ENCODE assay signal across 8 cellular contexts in genomic region chr22:20130739-20131592, GRCh38. TPM values are rescaled to one million over a fixed set of nuclear protein-coding genes. Genes with fewer than 3 reads are reported as not detected.
DNase-seq lines count a peak whose midpoint lies in the region; ATAC-seq and TF ChIP-seq lines count a peak whose summit lies in the region.

No MANE protein-coding gene starts in this region.

- no peak overlapping the region for H3K27ac Mint-ChIP-seq in activated naive CD8-positive, alpha-beta T cell treated with anti-CD3 and anti-CD28 coated beads for 36 hours
- H3K27ac Mint-ChIP-seq in osteocyte (ENCODE audit: unreplicated experiment), result no peak overlapping the region

- no peaks in the 10 kb centered on the region for H3K9me3 Mint-ChIP-seq in activated naive CD8-positive, alpha-beta T cell treated with anti-CD3 and anti-CD28 coated beads for 36 hours
- no peaks in the 10 kb centered on the region for H3K9me3 Mint-ChIP-seq in osteocyte (ENCODE audit: unreplicated experiment)

- H3K9me3 ChIP-seq in SK-N-MC (ENCODE audit: low read depth, low read length), result no peaks in the 10 kb centered on the region

- DNase-seq in NCI-H510A (lab: John Stamatoyannopoulos, UW) (peak; percentile 47), NCI-H510A treated with DMSO at 0.1 percent for 48 hours (lab: John Stamatoyannopoulos, UW) (no peak), SK-N-MC (ENCODE audit: low read depth, low spot score) (no peak), Right ventricle myocardium inferior (ENCODE audit: missing footprints) (peak; percentile 96), osteocyte (ENCODE audit: extremely low spot score, unreplicated experiment) (peak; percentile 91)
- DNase-seq in activated naive CD8-positive, alpha-beta T cell treated with anti-CD3 and anti-CD28 coated beads for 36 hours, result peak; percentile 77

- intact Hi-C loops in Right ventricle myocardium inferior (cut with DNase I), result loop anchor here (5.0 kb wide), 1 partner anchor 109 kb away; the partner anchor contains the start of gene TANGO2

- peaks cover 22% of the 10 kb centered on the region; the same call in 1 of the 2 replicates for H3K36me3 ChIP-seq in SK-N-MC (ENCODE audit: insufficient read depth, low read length)

- peaks cover 37% of the 10 kb centered on the region for H3K4me1 Mint-ChIP-seq in activated naive CD8-positive, alpha-beta T cell treated with anti-CD3 and anti-CD28 coated beads for 36 hours
- peaks cover 20% of the 10 kb centered on the region for H3K4me1 Mint-ChIP-seq in osteocyte (ENCODE audit: unreplicated experiment)

- peaks cover 6% of the 10 kb centered on the region for H3K36me3 Mint-ChIP-seq in activated naive CD8-positive, alpha-beta T cell treated with anti-CD3 and anti-CD28 coated beads for 36 hours
- peaks cover 9% of the 10 kb centered on the region for H3K36me3 Mint-ChIP-seq in osteocyte (ENCODE audit: unreplicated experiment)

- no peaks in the 10 kb centered on the region for H3K27me3 Mint-ChIP-seq in activated naive CD8-positive, alpha-beta T cell treated with anti-CD3 and anti-CD28 coated beads for 36 hours
- no peaks in the 10 kb centered on the region for H3K27me3 Mint-ChIP-seq in osteocyte (ENCODE audit: unreplicated experiment)

- H3K9ac ChIP-seq in SK-N-MC (ENCODE audit: insufficient read length), result peak overlapping the region; percentile 72

- ATAC-seq in HG03159 (IDR thresholded peaks at IDR 0.05; ENCODE audit: unreplicated experiment), result peak; percentile 43
- ATAC-seq in Right ventricle myocardium inferior, result peak; percentile 92

- H3K4me3 ChIP-seq in SK-N-MC, result peak overlapping the region; percentile 83

- no peak overlapping the region for H3K27ac ChIP-seq in SK-N-MC
- peak overlapping the region; percentile 91 for H3K27ac ChIP-seq in temporal lobe (ENCODE audit: low read depth, low read length)

- H3K4me3 Mint-ChIP-seq in activated naive CD8-positive, alpha-beta T cell treated with anti-CD3 and anti-CD28 coated beads for 36 hours, result peak overlapping the region; percentile 63
- peak overlapping the region; percentile 55 for H3K4me3 Mint-ChIP-seq in osteocyte (ENCODE audit: unreplicated experiment)

- TF ChIP-seq CTCF in osteocyte (IDR thresholded peaks at IDR 0.05), result no peak

RNA-seq across cellular contexts. Expression of gene ZDHHC8, which starts 0.6 kb away (rescaled TPM):
- 10 to 100 TPM; 63.4 to 66.6 TPM for total RNA-seq in activated naive CD8-positive, alpha-beta T cell treated with anti-CD3 and anti-CD28 coated beads for 36 hours
- total RNA-seq in Right ventricle myocardium inferior, result 44.4 TPM
- total RNA-seq in osteocyte, result 102 and 108 TPM in 2 replicates
- 6.6 TPM for total RNA-seq in temporal lobe

RNA-seq across cellular contexts. Expression of gene TRMT2A, which starts 13.9 kb away (rescaled TPM):
- total RNA-seq in activated naive CD8-positive, alpha-beta T cell treated with anti-CD3 and anti-CD28 coated beads for 36 hours, result 100 to 1,000 TPM; 124 to 139 TPM
- total RNA-seq in Right ventricle myocardium inferior (24.5 TPM), osteocyte (60.8 and 62.9 TPM in 2 replicates), temporal lobe (22.1 TPM)

RNA-seq across cellular contexts. Expression of gene RANBP1, which starts 15.1 kb away (rescaled TPM):
- 100 to 1,000 TPM; 492 to 506 TPM for total RNA-seq in activated naive CD8-positive, alpha-beta T cell treated with anti-CD3 and anti-CD28 coated beads for 36 hours
- total RNA-seq in Right ventricle myocardium inferior (42.7 TPM), osteocyte (97.0 and 104 TPM in 2 replicates), temporal lobe (102 TPM)

RNA-seq across cellular contexts. Expression of gene CCDC188, which starts 19.9 kb away (rescaled TPM):
- not detected for total RNA-seq in activated naive CD8-positive, alpha-beta T cell treated with anti-CD3 and anti-CD28 coated beads for 36 hours
- total RNA-seq in Right ventricle myocardium inferior (0.32 TPM), osteocyte (0.56 and 1.6 TPM in 2 replicates), temporal lobe (1.5 TPM)

RNA-seq across cellular contexts. Expression of gene DGCR8, which starts 50.9 kb away (rescaled TPM):
- total RNA-seq in activated naive CD8-positive, alpha-beta T cell treated with anti-CD3 and anti-CD28 coated beads for 36 hours, result 10 to 100 TPM; 42.6 to 47.0 TPM
- total RNA-seq in Right ventricle myocardium inferior, result 18.0 TPM
- 44.0 and 45.1 TPM in 2 replicates for total RNA-seq in osteocyte
- 24.8 TPM for total RNA-seq in temporal lobe

Comparison
In these comparisons a context has a peak if more than half of its experiments do, and no peak if none do; other contexts are left out.
1. DNase-seq: peak in NCI-H510A (single experiment), activated naive CD8-positive, alpha-beta T cell treated with anti-CD3 and anti-CD28 coated beads for 36 hours (single experiment), Right ventricle myocardium inferior (single experiment) and osteocyte (single experiment); none in NCI-H510A treated with DMSO at 0.1 percent for 48 hours (single experiment) and SK-N-MC (single experiment).